ENCODE assay signal across 8 cellular contexts in genomic region chr5:96714951-96715451, GRCh38. TPM values are rescaled to one million over a fixed set of nuclear protein-coding genes. Genes with fewer than 3 reads are reported as not detected.
DNase-seq lines count a peak whose midpoint lies in the region; ATAC-seq, FAIRE-seq and TF ChIP-seq lines count a peak whose summit lies in the region.

No MANE protein-coding gene starts in this region.

- FAIRE-seq in islet of Langerhans (lab: Jason Lieb, UNC) = peak; percentile 95

- TF ChIP-seq POLR2A in GM18505 (IDR thresholded peaks at IDR 0.05; ENCODE audit: borderline replicate concordance, extremely low read depth, insufficient read depth, insufficient read length) = no peak

- no peak overlapping the region for H3K4me3 ChIP-seq in AG10803 (ENCODE audit: low read length)

- H3K9me3 Mint-ChIP-seq in stimulated activated naive CD8-positive, alpha-beta T cell treated with anti-CD3 and anti-CD28 coated beads, Interleukin-15, amount 100 ng/mL, for 72 hours = peaks cover 0 to 4% of the 10 kb centered on the region in 2 donors

- peak overlapping the region; percentile 85 to 94 for H3K27ac Mint-ChIP-seq in stimulated activated naive CD8-positive, alpha-beta T cell treated with anti-CD3 and anti-CD28 coated beads, Interleukin-15, amount 100 ng/mL, for 72 hours

- intact Hi-C loops in posterior vena cava (cut with DNase I) = no loop called here

- H3K4me1 Mint-ChIP-seq in stimulated activated naive CD8-positive, alpha-beta T cell treated with anti-CD3 and anti-CD28 coated beads, Interleukin-15, amount 100 ng/mL, for 72 hours = peaks cover 41% of the 10 kb centered on the region

- H3K27me3 Mint-ChIP-seq in stimulated activated naive CD8-positive, alpha-beta T cell treated with anti-CD3 and anti-CD28 coated beads, Interleukin-15, amount 100 ng/mL, for 72 hours = no peaks in the 10 kb centered on the region

- no peak for TF ChIP-seq CTCF in AG10803 (conservative IDR thresholded peaks at IDR 0.05; ENCODE audit: low read length)

- peak; percentile 50 for ATAC-seq in GM18505 (IDR thresholded peaks at IDR 0.05; ENCODE audit: unreplicated experiment)
- peak; percentile 94 for ATAC-seq in stimulated activated naive CD8-positive, alpha-beta T cell treated with anti-CD3 and anti-CD28 coated beads, Interleukin-15, amount 100 ng/mL, for 72 hours

- peak; percentile 95 for DNase-seq in AG10803 (ENCODE audit: low read depth)
- DNase-seq in NAMALWA (ENCODE audit: low spot score) = peak; percentile 40
- peak; percentile 54 for DNase-seq in astrocyte of the hippocampus (ENCODE audit: low read depth, low spot score)
- peak in 1 of 2 donors; percentile 61 for DNase-seq in stimulated activated naive CD8-positive, alpha-beta T cell treated with anti-CD3 and anti-CD28 coated beads, Interleukin-15, amount 100 ng/mL, for 72 hours
- DNase-seq in posterior vena cava (ENCODE audit: low spot score) = no peak
- DNase-seq in middle frontal gyrus (ENCODE audit: extremely low spot score, low spot score) = no peak

- H3K4me3 Mint-ChIP-seq in stimulated activated naive CD8-positive, alpha-beta T cell treated with anti-CD3 and anti-CD28 coated beads, Interleukin-15, amount 100 ng/mL, for 72 hours = peak overlapping the region in 1 of 2 donors; percentile 10

RNA-seq across cellular contexts. Expression of gene CAST, which starts 52.8 kb away (rescaled TPM):
- 100 to 1,000 TPM; 278 to 312 TPM for total RNA-seq in posterior vena cava

Comparison
In these comparisons a context has a peak if more than half of its experiments do, and no peak if none do; other contexts are left out.
1. DNase-seq: peak in AG10803 (single experiment), NAMALWA (single experiment) and astrocyte of the hippocampus (single experiment); none in posterior vena cava (single experiment) and middle frontal gyrus (single experiment).